ENCODE assay signal across 8 cellular contexts in genomic region chr9:89522261-89522978, GRCh38. TPM values are rescaled to one million over a fixed set of nuclear protein-coding genes. Genes with fewer than 3 reads are reported as not detected.
DNase-seq lines count a peak whose midpoint lies in the region; ATAC-seq and TF ChIP-seq lines count a peak whose summit lies in the region.

No MANE protein-coding gene starts in this region.

- CTCF ChIA-PET in GM10248 (lab: Yijun Ruan, JAX) = interaction anchor here (0.8 to 4.1 kb wide), 6 partner anchors 10 to 93 kb away, joined by 3 to 32 read pairs (median 4); no protein-coding TSS in a partner anchor
- CTCF ChIA-PET in activated CD8-positive, alpha-beta T cell treated with anti-CD3 and anti-CD28 coated beads for 36 hours (lab: Charles Lee) = interaction anchor here (0.9 to 2.6 kb wide), 8 partner anchors 12 to 94 kb away, joined by 4 to 12 read pairs (median 8); no protein-coding TSS in a partner anchor

- peaks cover 89% of the 10 kb centered on the region for H3K4me1 Mint-ChIP-seq in activated CD8-positive, alpha-beta T cell treated with anti-CD3 and anti-CD28 coated beads for 36 hours (ENCODE audit: low read depth)

- peak overlapping the region; percentile 97 for H3K27ac Mint-ChIP-seq in activated CD8-positive, alpha-beta T cell treated with anti-CD3 and anti-CD28 coated beads for 36 hours

- POLR2A ChIA-PET in GM10248 (lab: Yijun Ruan, JAX) = no interaction called here
- POLR2A ChIA-PET in activated CD8-positive, alpha-beta T cell treated with anti-CD3 and anti-CD28 coated beads for 36 hours (lab: Charles Lee) = interaction anchor here (0.5 to 2.7 kb wide), 16 partner anchors 10 to 103 kb away, joined by 3 to 24 read pairs (median 5); no protein-coding TSS in a partner anchor

- peaks cover 1% of the 10 kb centered on the region for H3K36me3 Mint-ChIP-seq in activated CD8-positive, alpha-beta T cell treated with anti-CD3 and anti-CD28 coated beads for 36 hours (ENCODE audit: low read depth)

- H3K36me3 ChIP-seq in Karpas-422 (ENCODE audit: insufficient read depth, low read length) = no peaks in the 10 kb centered on the region
- no peaks in the 10 kb centered on the region for H3K36me3 ChIP-seq in right lobe of liver

- peak overlapping the region; percentile 22 for H3K27ac ChIP-seq in Karpas-422 (ENCODE audit: low read length)
- H3K27ac ChIP-seq in right lobe of liver = peak overlapping the region in 1 of 3 donors; percentile 2

- TF ChIP-seq CTCF in GM10248 (IDR thresholded peaks at IDR 0.05; ENCODE audit: control extremely low read depth, extremely low read depth, low read depth, missing control alignments) (no peak), right lobe of liver (IDR thresholded peaks at IDR 0.05) (no peak)
- TF ChIP-seq CTCF in activated CD8-positive, alpha-beta T cell treated with anti-CD3 and anti-CD28 coated beads for 36 hours (IDR thresholded peaks at IDR 0.05) = no peak

- DNase-seq in GM10248 (ENCODE audit: extremely low spot score) (peak; percentile 81), Karpas-422 (peak; percentile 90), right lobe of liver (no peak), AG20443 (ENCODE audit: low spot score) (no peak), NCI-H1694 (lab: John Stamatoyannopoulos, UW) (no peak), hepatic stellate cell (ENCODE audit: low spot score) (no peak)
- DNase-seq in activated CD8-positive, alpha-beta T cell treated with anti-CD3 and anti-CD28 coated beads for 36 hours = peak; percentile 88

- H3K4me3 ChIP-seq in Karpas-422 (ENCODE audit: low read length) = peak overlapping the region; percentile 41; the same call in 1 of the 2 replicates
- no peak overlapping the region for H3K4me3 ChIP-seq in right lobe of liver

- H2AFZ ChIP-seq in Karpas-422 (ENCODE audit: low read length) = peak overlapping the region; percentile 52

- intact Hi-C loops in activated CD8-positive, alpha-beta T cell treated with anti-CD3 and anti-CD28 coated beads for 36 hours (cut with micrococcal nuclease) = loop anchor here (2.0 kb wide), 1 partner anchor 24 kb away; the partner anchor contains the start of gene SEMA4D
- intact Hi-C loops in right lobe of liver (cut with DNase I) = no loop called here

- H3K9me2 ChIP-seq in Karpas-422 (replicated peaks; ENCODE audit: insufficient read depth, low read length) = no peaks in the 10 kb centered on the region

- peaks cover 17% of the 10 kb centered on the region for H3K4me1 ChIP-seq in Karpas-422 (ENCODE audit: low read length)
- H3K4me1 ChIP-seq in right lobe of liver = peaks cover 0 to 3% (median 0%) of the 10 kb centered on the region in 4 donors

- no peaks in the 10 kb centered on the region for H3K79me2 ChIP-seq in Karpas-422 (ENCODE audit: low read length)

- ATAC-seq in GM21576 (IDR thresholded peaks at IDR 0.05; ENCODE audit: unreplicated experiment) = peak; percentile 89
- ATAC-seq in activated CD8-positive, alpha-beta T cell treated with anti-CD3 and anti-CD28 coated beads for 36 hours = peak; percentile 88
- ATAC-seq in right lobe of liver = peak; percentile 58 to 65 (median 61)

- no peaks in the 10 kb centered on the region for H3K9me3 Mint-ChIP-seq in activated CD8-positive, alpha-beta T cell treated with anti-CD3 and anti-CD28 coated beads for 36 hours

- WGBS in right lobe of liver (ENCODE audit: insufficient coverage, low coverage, low lambda C conversion rate, missing lambda C conversion rate) = 52% methylated on average over 7 of the region's 12 CpGs

- H3K4me2 ChIP-seq in Karpas-422 (ENCODE audit: low read depth, low read length, poor library complexity, severe bottlenecking) = peak overlapping the region; percentile 70

- TF ChIP-seq POLR2A in right lobe of liver (IDR thresholded peaks at IDR 0.05) = no peak

- no peaks in the 10 kb centered on the region for H3K27me3 Mint-ChIP-seq in activated CD8-positive, alpha-beta T cell treated with anti-CD3 and anti-CD28 coated beads for 36 hours

- no peaks in the 10 kb centered on the region for H3K27me3 ChIP-seq in Karpas-422 (ENCODE audit: low read length)
- H3K27me3 ChIP-seq in right lobe of liver = no peaks in the 10 kb centered on the region

- no peaks in the 10 kb centered on the region for H4K20me1 ChIP-seq in Karpas-422 (ENCODE audit: insufficient read depth, low read depth, low read length)

- peak overlapping the region; percentile 32 for H3K9ac ChIP-seq in Karpas-422 (ENCODE audit: low read length)

- H3K4me3 Mint-ChIP-seq in activated CD8-positive, alpha-beta T cell treated with anti-CD3 and anti-CD28 coated beads for 36 hours = peak overlapping the region; percentile 64

- H3K9me3 ChIP-seq in Karpas-422 (ENCODE audit: low read length) (no peaks in the 10 kb centered on the region), right lobe of liver (no peaks in the 10 kb centered on the region)

RNA-seq across cellular contexts. Expression of gene SEMA4D, which starts 24.5 kb away (rescaled TPM):
- 2.3 and 5.3 TPM in 2 replicates for total RNA-seq in Karpas-422 (2014; rRNA removed; shearing (Covaris generic); ENCODE audit: low replicate concordance)
- total RNA-seq in activated CD8-positive, alpha-beta T cell treated with anti-CD3 and anti-CD28 coated beads for 36 hours = 100 to 1,000 TPM; 290 to 317 TPM
- 1 to 10 TPM; 2.0 to 7.5 (median 3.5) TPM for total RNA-seq in right lobe of liver

Comparison
In these comparisons a context has a peak if more than half of its experiments do, and no peak if none do; other contexts are left out.
1. DNase-seq: peak in GM10248 (single experiment), Karpas-422 (single experiment) and activated CD8-positive, alpha-beta T cell treated with anti-CD3 and anti-CD28 coated beads for 36 hours (single experiment); none in right lobe of liver (0 of 3), AG20443 (single experiment), NCI-H1694 (single experiment) and hepatic stellate cell (single experiment).
2. RNA of gene SEMA4D, which starts 24.5 kb away (total RNA-seq): 290 to 317 TPM in activated CD8-positive, alpha-beta T cell treated with anti-CD3 and anti-CD28 coated beads for 36 hours; 2.0 to 7.5 TPM in right lobe of liver and 2.3 to 5.3 TPM in Karpas-422; every median in the first group is over 10 times any median in the second.
3. Peak in every context shown above with its lines, with median percentiles within 50 percentile points of each other: ATAC-seq.